In the genomic region with DNA sequence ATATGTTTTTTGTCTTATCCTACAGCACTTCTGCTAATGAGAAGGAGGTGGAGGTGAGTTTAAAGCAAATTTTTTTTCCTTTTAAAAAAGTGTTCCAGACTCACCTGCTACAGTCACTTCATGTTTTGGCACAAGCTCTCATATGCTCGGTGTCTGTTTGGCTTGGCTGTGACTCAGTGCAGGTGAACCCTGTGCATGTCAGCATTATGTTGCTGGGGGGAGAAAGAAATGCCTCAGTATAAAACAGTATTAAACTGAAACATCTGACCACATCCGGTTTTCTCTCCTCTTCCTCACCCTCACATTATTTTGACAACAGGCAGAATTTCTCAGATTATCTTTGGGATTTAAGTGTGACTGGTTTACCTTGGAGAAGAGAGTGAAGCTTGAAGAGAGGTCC, we compare ENCODE assay signal across 12 cellular contexts.
DNase-seq lines count a peak whose midpoint lies in the region; ATAC-seq and TF ChIP-seq lines count a peak whose summit lies in the region.
"Had no signal": no experiment of that assay in that cellular context is flagged by ENCODE, and none has a peak within 500 bp of the region (broad histone marks: within the 10 kb centered on the region; RNA-seq: fewer than 3 reads in every experiment).

No MANE protein-coding gene starts in this region.

- CTCF ChIA-PET in activated B cell treated with CpG ODN at 0.5 μM for 24 hours (lab: Charles Lee) = interaction anchor here (1.0 to 1.4 kb wide), 2 partner anchors 65 to 98 kb away, joined by 3 read pairs; no protein-coding TSS in a partner anchor

- H3K4me3 ChIP-seq in BLaER1 treated with 17β-estradiol and CSF1 and Interleukin-3, amounts not matched to agents 10 nM and 100 nM = peak overlapping the region in 1 of 10 experiments; percentile 25; a peak in 1 of 20 replicates
- no peak overlapping the region for H3K4me3 ChIP-seq in GM23338
- no peak overlapping the region for H3K4me3 ChIP-seq in aorta (ENCODE audit: low read length in 2 of 2)
- H3K4me3 ChIP-seq in right atrium auricular region = no peak overlapping the region

- H3K27me3 Mint-ChIP-seq in GM23338 (ENCODE audit: insufficient read depth, low read depth, poor library complexity) (no peaks in the 10 kb centered on the region), activated B cell treated with CpG ODN at 0.5 μM for 24 hours (no peaks in the 10 kb centered on the region)

- peak overlapping the region; percentile 30; the same call in 1 of the 2 replicates for H2AFZ ChIP-seq in GM23338

- H3K4me2 ChIP-seq in BLaER1 treated with 17β-estradiol and CSF1 and Interleukin-3, amounts not matched to agents 10 nM and 100 nM = peak overlapping the region; percentile 19 to 76 (median 54); a peak in 19 of 22 replicates
- H3K4me2 ChIP-seq in GM23338 = no peak overlapping the region

- no peak for TF ChIP-seq CTCF in GM23338 (conservative IDR thresholded peaks at IDR 0.05; ENCODE audit: low read depth in 2 of 2)
- TF ChIP-seq CTCF in activated B cell treated with CpG ODN at 0.5 μM for 24 hours (IDR thresholded peaks at IDR 0.05) = no peak
- TF ChIP-seq CTCF in right atrium auricular region (IDR thresholded peaks at IDR 0.05) = no peak

- peaks cover 0 to 99% (median 0%) of the 10 kb centered on the region in 11 experiments; a peak in 7 of 22 replicates for H4K20me1 ChIP-seq in BLaER1 treated with 17β-estradiol and CSF1 and Interleukin-3, amounts not matched to agents 10 nM and 100 nM
- no peaks in the 10 kb centered on the region for H4K20me1 ChIP-seq in GM23338 (replicated peaks; ENCODE audit: insufficient read depth)

- H3K79me2 ChIP-seq in GM23338 (replicated peaks; ENCODE audit: insufficient read depth) = no peaks in the 10 kb centered on the region

- peaks cover 2% of the 10 kb centered on the region; the same call in 1 of the 3 replicates for H3K4me1 Mint-ChIP-seq in GM23338
- peaks cover 51% of the 10 kb centered on the region for H3K4me1 Mint-ChIP-seq in activated B cell treated with CpG ODN at 0.5 μM for 24 hours

- H3K36me3 ChIP-seq in BLaER1 treated with 17β-estradiol and CSF1 and Interleukin-3, amounts not matched to agents 10 nM and 100 nM = peaks cover 70 to 100% (median 98%) of the 10 kb centered on the region in 11 experiments
- no peaks in the 10 kb centered on the region for H3K36me3 ChIP-seq in GM23338 (ENCODE audit: insufficient read depth)
- H3K36me3 ChIP-seq in aorta (ENCODE audit: control insufficient read depth in 1 of 2, insufficient read depth in 2 of 2, low read length in 1 of 2) = no peaks in the 10 kb centered on the region
- H3K36me3 ChIP-seq in right atrium auricular region = no peaks in the 10 kb centered on the region

- H3K36me3 Mint-ChIP-seq in GM23338 (ENCODE audit: low read depth) (no peaks in the 10 kb centered on the region), activated B cell treated with CpG ODN at 0.5 μM for 24 hours (ENCODE audit: low read depth) (peaks cover 87% of the 10 kb centered on the region)

- H3K4me1 ChIP-seq in BLaER1 treated with 17β-estradiol and CSF1 and Interleukin-3, amounts not matched to agents 10 nM and 100 nM = peaks cover 50 to 66% (median 57%) of the 10 kb centered on the region in 10 experiments
- H3K4me1 ChIP-seq in GM23338 (ENCODE audit: insufficient read depth) (peaks cover 5% of the 10 kb centered on the region; the same call in 1 of the 2 replicates), aorta (ENCODE audit: control insufficient read depth in 1 of 2, insufficient read depth in 2 of 2, low read length in 2 of 2) (no peaks in the 10 kb centered on the region), right atrium auricular region (no peaks in the 10 kb centered on the region)

- 39 to 43% methylated on average over 2 of the region's 2 CpGs for WGBS in aorta, 2 donors

- ATAC-seq in GM23338 (no peak), activated B cell treated with CpG ODN at 0.5 μM for 24 hours (ENCODE audit: low read depth) (peak; percentile 45), aorta (ENCODE audit: low FRiP score) (no peak), sciatic nerve (no peak)
- ATAC-seq: HCT116 had no signal

- H3K9me3 Mint-ChIP-seq in GM23338 (peaks cover 3% of the 10 kb centered on the region; the same call in 2 of the 3 replicates), activated B cell treated with CpG ODN at 0.5 μM for 24 hours (peaks cover 3% of the 10 kb centered on the region)

- POLR2A ChIA-PET in activated B cell treated with CpG ODN at 0.5 μM for 24 hours (lab: Charles Lee) = interaction anchor here (0.6 to 2.2 kb wide), 3 partner anchors 9 to 67 kb away, joined by 3 to 8 read pairs (median 7); no protein-coding TSS in a partner anchor

- H3K27ac Mint-ChIP-seq in GM23338 (no peak overlapping the region), activated B cell treated with CpG ODN at 0.5 μM for 24 hours (peak overlapping the region; percentile 76)

- H3K27ac ChIP-seq in BLaER1 treated with 17β-estradiol and CSF1 and Interleukin-3, amounts not matched to agents 10 nM and 100 nM = peak overlapping the region in 8 of 11 experiments; percentile 18 to 72 (median 56); a peak in 17 of 22 replicates
- H3K27ac ChIP-seq in GM23338 (ENCODE audit: low read depth) (no peak overlapping the region), aorta (ENCODE audit: low read depth in 1 of 2, low read length in 2 of 2) (no peak overlapping the region), right atrium auricular region (no peak overlapping the region)

- H3F3A ChIP-seq in GM23338 (replicated peaks; ENCODE audit: low read depth) = no peaks in the 10 kb centered on the region

- no peaks in the 10 kb centered on the region for H3K27me3 ChIP-seq in BLaER1 treated with 17β-estradiol and CSF1 and Interleukin-3, amounts not matched to agents 10 nM and 100 nM
- H3K27me3 ChIP-seq in GM23338 (ENCODE audit: insufficient read depth) = no peaks in the 10 kb centered on the region
- H3K27me3 ChIP-seq in aorta (ENCODE audit: control insufficient read depth in 1 of 2, insufficient read depth in 2 of 2, low read length in 1 of 2) = no peaks in the 10 kb centered on the region
- H3K27me3 ChIP-seq in right atrium auricular region = no peaks in the 10 kb centered on the region

- no peaks in the 10 kb centered on the region; the same call in 1 of the 2 replicates for H3K9me2 ChIP-seq in GM23338 (ENCODE audit: insufficient read depth)

- H3K9me3 ChIP-seq in BLaER1 treated with 17β-estradiol and CSF1 and Interleukin-3, amounts not matched to agents 10 nM and 100 nM (replicated peaks in 1 of 11) = peaks cover 0 to 14% (median 10%) of the 10 kb centered on the region in 11 experiments; a peak in 15 of 22 replicates
- H3K9me3 ChIP-seq in aorta (ENCODE audit: control insufficient read depth, low read length) (no peaks in the 10 kb centered on the region), right atrium auricular region (peaks cover 7 to 9% of the 10 kb centered on the region in 2 donors)

- peak overlapping the region in 7 of 11 experiments; percentile 5 to 37 (median 24); a peak in 7 of 22 replicates for H3K9ac ChIP-seq in BLaER1 treated with 17β-estradiol and CSF1 and Interleukin-3, amounts not matched to agents 10 nM and 100 nM

- DNase-seq in GM23338 (ENCODE audit: low spot score) (no peak), activated B cell treated with CpG ODN at 0.5 μM for 24 hours (no peak), kidney glomerular epithelial cell (lab: John Stamatoyannopoulos, UW) (peak; percentile 2), aorta (no peak), right atrium auricular region (ENCODE audit: low spot score) (no peak), NCI-H146 (lab: John Stamatoyannopoulos, UW) (no peak), sciatic nerve (ENCODE audit: low spot score) (no peak)
- DNase-seq: activated CD8-positive, alpha-beta memory T cell treated with anti-CD3 and anti-CD28 coated beads for 24 hours; Kasumi-1; NCI-H446 had no signal

- intact Hi-C loops in activated B cell treated with CpG ODN at 0.5 μM for 24 hours (cut with micrococcal nuclease) = loop anchor here (1.0 to 5.0 kb wide), 2 partner anchors 9 to 32 kb away; no protein-coding TSS in a partner anchor
- intact Hi-C loops in aorta (cut with DNase I) = no loop called here
- intact Hi-C loops in sciatic nerve (cut with DNase I) = no loop called here

- H3K4me3 Mint-ChIP-seq in GM23338 (no peak overlapping the region), activated B cell treated with CpG ODN at 0.5 μM for 24 hours (no peak overlapping the region)

TF ChIP-seq in GM23338, 12 proteins besides CTCF, POLR2A, EP300 and RAD21 (continues in another document):
- TF ChIP-seq NANOG (IDR thresholded peaks at IDR 0.05; ENCODE audit: borderline replicate concordance) (no peak), ZNF331 (CRISPR knock-in tag; IDR thresholded peaks at IDR 0.05; ENCODE audit: low read depth) (no peak), JUNB (IDR thresholded peaks at IDR 0.05; ENCODE audit: unreplicated experiment) (no peak), EZH2phosphoT487 (IDR thresholded peaks at IDR 0.05; ENCODE audit: unreplicated experiment) (no peak), ZNF114 (CRISPR knock-in tag; IDR thresholded peaks at IDR 0.05) (no peak), EZH2 (IDR thresholded peaks at IDR 0.05; ENCODE audit: low read depth, unreplicated experiment) (no peak), STAT1 (IDR thresholded peaks at IDR 0.05; ENCODE audit: unreplicated experiment) (no peak)
- TF ChIP-seq, protein P1, sequence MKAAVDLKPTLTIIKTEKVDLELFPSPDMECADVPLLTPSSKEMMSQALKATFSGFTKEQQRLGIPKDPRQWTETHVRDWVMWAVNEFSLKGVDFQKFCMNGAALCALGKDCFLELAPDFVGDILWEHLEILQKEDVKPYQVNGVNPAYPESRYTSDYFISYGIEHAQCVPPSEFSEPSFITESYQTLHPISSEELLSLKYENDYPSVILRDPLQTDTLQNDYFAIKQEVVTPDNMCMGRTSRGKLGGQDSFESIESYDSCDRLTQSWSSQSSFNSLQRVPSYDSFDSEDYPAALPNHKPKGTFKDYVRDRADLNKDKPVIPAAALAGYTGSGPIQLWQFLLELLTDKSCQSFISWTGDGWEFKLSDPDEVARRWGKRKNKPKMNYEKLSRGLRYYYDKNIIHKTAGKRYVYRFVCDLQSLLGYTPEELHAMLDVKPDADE (IDR thresholded peaks at IDR 0.05) = no peak

Comparison
In these comparisons a context has a peak if more than half of its experiments do, and no peak if none do; other contexts are left out.
1. H3K27ac ChIP-seq: peak in BLaER1 treated with 17β-estradiol and CSF1 and Interleukin-3, amounts not matched to agents 10 nM and 100 nM (8 of 11); none in GM23338 (single experiment), aorta (0 of 2) and right atrium auricular region (0 of 2).